In the genomic region with DNA sequence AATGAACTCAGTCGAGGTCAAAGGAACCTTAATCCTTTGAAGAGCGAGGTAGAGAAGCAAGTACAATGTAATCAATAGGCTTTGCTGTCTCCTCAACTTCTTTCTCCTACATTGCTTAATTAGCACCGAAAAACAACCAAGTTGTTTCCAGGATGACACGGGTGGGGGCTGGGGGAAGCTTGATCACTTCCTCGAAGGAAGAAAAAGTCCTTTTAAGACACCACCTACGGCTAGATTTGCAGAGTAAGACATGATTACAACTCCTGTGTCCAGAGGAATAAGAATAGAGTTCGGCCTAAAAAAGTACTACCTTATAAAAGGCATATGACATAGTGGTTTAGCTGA, we compare ENCODE assay signal across 8 cellular contexts. TPM values are rescaled to one million over a fixed set of nuclear protein-coding genes. Genes with fewer than 3 reads are reported as not detected.
DNase-seq lines count a peak whose midpoint lies in the region; ATAC-seq and TF ChIP-seq lines count a peak whose summit lies in the region.

No MANE protein-coding gene starts in this region.

- intact Hi-C loops in posterior vena cava (cut with DNase I) = loop anchor here (5.0 to 10.0 kb wide), 4 partner anchors 99 to 282 kb away; no protein-coding TSS in a partner anchor

- no peak for TF ChIP-seq CTCF in LNCaP clone FGC (IDR thresholded peaks at IDR 0.05; ENCODE audit: control insufficient read depth, extremely low read depth, insufficient read depth)

- no peaks in the 10 kb centered on the region for H3K36me3 ChIP-seq in iPS-20b (ENCODE audit: insufficient read depth, low read depth, low read length)

- no peak for ATAC-seq in activated naive CD4-positive, alpha-beta T cell treated with anti-CD3 and anti-CD28 coated beads, Interleukin-2, amount 50 U/mL, for 72 hours
- no peak for ATAC-seq in HG03159 (IDR thresholded peaks at IDR 0.05; ENCODE audit: unreplicated experiment)

- H3K27ac ChIP-seq in iPS-20b (ENCODE audit: low read length) (peak overlapping the region; percentile 93), skin epidermis (peak overlapping the region; percentile 28 to 100 (median 97))

- H3K9me3 Mint-ChIP-seq in activated naive CD4-positive, alpha-beta T cell treated with anti-CD3 and anti-CD28 coated beads, Interleukin-2, amount 50 U/mL, for 72 hours = no peaks in the 10 kb centered on the region

- peak overlapping the region; percentile 92 to 97 for H3K27ac Mint-ChIP-seq in activated naive CD4-positive, alpha-beta T cell treated with anti-CD3 and anti-CD28 coated beads, Interleukin-2, amount 50 U/mL, for 72 hours

- DNase-seq in DMS 273 (lab: John Stamatoyannopoulos, UW; ENCODE audit: unreplicated experiment) (peak; percentile 71), LNCaP clone FGC (ENCODE audit: low read depth) (no peak), posterior vena cava (ENCODE audit: low spot score) (no peak), NCI-H774 (lab: John Stamatoyannopoulos, UW) (no peak)
- DNase-seq in activated naive CD4-positive, alpha-beta T cell treated with anti-CD3 and anti-CD28 coated beads, Interleukin-2, amount 50 U/mL, for 72 hours (ENCODE audit: low spot score in 2 of 2) = peak in 1 of 2 donors; percentile 10

- H3K9ac ChIP-seq in iPS-20b (ENCODE audit: low read depth, low read length) = peak overlapping the region; percentile 100

- no peaks in the 10 kb centered on the region for H3K9me3 ChIP-seq in iPS-20b (ENCODE audit: insufficient read depth, low read depth, low read length)

- no peaks in the 10 kb centered on the region for H3K27me3 ChIP-seq in iPS-20b (ENCODE audit: insufficient read depth, low read length)

- H3K4me1 ChIP-seq in iPS-20b (ENCODE audit: insufficient read depth, low read length) = peaks cover 7% of the 10 kb centered on the region; the same call in 1 of the 2 replicates

- peaks cover 0 to 12% of the 10 kb centered on the region in 2 donors for H3K36me3 Mint-ChIP-seq in activated naive CD4-positive, alpha-beta T cell treated with anti-CD3 and anti-CD28 coated beads, Interleukin-2, amount 50 U/mL, for 72 hours

- H3K4me3 ChIP-seq in LNCaP clone FGC (ENCODE audit: low read depth, low read length) = peak overlapping the region; percentile 95
- peak overlapping the region; percentile 79 for H3K4me3 ChIP-seq in iPS-20b (ENCODE audit: low read length)
- H3K4me3 ChIP-seq in skin epidermis = peak overlapping the region; percentile 61 to 84 (median 69)

RNA-seq across cellular contexts. Expression of a gene that starts 0.8 kb away (rescaled TPM):
- total RNA-seq in activated naive CD4-positive, alpha-beta T cell treated with anti-CD3 and anti-CD28 coated beads, Interleukin-2, amount 50 U/mL, for 72 hours = 10 to 100 TPM; 10.4 to 49.4 TPM
- total RNA-seq in posterior vena cava = 10 to 100 TPM; 45.4 to 80.2 TPM
